In the genomic region with DNA sequence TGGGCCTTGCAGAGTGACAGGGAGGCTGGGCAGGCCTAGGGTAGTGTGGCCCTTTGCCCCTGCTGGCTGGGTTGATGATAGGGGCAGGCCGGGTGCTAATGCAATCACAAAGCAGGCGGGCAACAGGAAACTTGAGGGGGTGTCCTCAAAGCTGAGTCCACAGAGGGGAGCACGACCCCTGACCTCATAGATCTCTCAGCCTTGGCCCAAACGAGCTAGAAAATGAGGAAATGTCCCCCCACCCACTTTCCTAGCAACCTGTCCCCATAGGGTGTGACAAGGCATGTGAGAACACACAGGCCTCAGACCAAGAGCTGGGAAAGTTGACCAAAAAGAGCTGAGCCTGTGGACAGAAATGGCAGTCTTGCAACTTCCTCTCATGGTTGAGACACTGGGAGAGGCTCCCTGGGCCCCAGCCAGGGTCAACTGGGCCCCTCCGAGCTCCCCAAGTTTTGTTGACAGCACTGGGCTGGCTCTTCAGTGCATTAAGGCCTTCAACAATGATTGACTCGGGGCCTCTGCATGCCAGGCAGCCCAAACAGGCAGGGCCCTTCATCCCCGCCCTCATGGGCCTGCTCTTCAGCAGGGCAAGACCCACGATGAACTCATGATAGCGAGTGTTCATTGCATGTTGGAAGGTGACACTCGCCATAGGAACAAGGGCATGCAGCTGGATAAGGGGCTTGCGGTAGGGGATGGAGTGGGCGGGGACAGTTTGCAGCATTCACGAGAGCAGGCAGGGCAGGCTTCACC, we compare ENCODE assay signal across 18 cellular contexts. TPM values are rescaled to one million over a fixed set of nuclear protein-coding genes. Genes with fewer than 3 reads are reported as not detected.
DNase-seq lines count a peak whose midpoint lies in the region; ATAC-seq, FAIRE-seq and TF ChIP-seq lines count a peak whose summit lies in the region.
"Had no signal": no experiment of that assay in that cellular context is flagged by ENCODE, and none has a peak within 500 bp of the region (broad histone marks: within the 10 kb centered on the region; RNA-seq: fewer than 3 reads in every experiment).

No MANE protein-coding gene starts in this region.

- peak overlapping the region; percentile 94 for H2AFZ ChIP-seq in keratinocyte (ENCODE audit: control insufficient read depth, low read length)

- no peaks in the 10 kb centered on the region for H3K9me1 ChIP-seq in keratinocyte (ENCODE audit: control insufficient read depth, extremely low read depth, insufficient read depth, low read length)

- CTCF ChIA-PET in activated CD8-positive, alpha-beta memory T cell treated with anti-CD3 and anti-CD28 coated beads, Interleukin-2, amount 10 ng/mL, durations not matched to agents 7 days and 5 days (lab: Charles Lee), result interaction anchor here (1.3 to 11.4 kb wide), 3 partner anchors 11 to 22 kb away, joined by 4 to 90 read pairs (median 53); a partner anchor contains a TSS

- DNase-seq in activated CD8-positive, alpha-beta memory T cell treated with anti-CD3 and anti-CD28 coated beads, Interleukin-2, amount 50 U/mL, for 48 hours, result peak; percentile 47
- no peak for DNase-seq in activated CD8-positive, alpha-beta memory T cell treated with anti-CD3 and anti-CD28 coated beads, Interleukin-2, amount 10 ng/mL, durations not matched to agents 7 days and 5 days
- DNase-seq in SKM-1 (lab: John Stamatoyannopoulos, UW; ENCODE audit: unreplicated experiment) (peak; percentile 96), keratinocyte (ENCODE audit: low read depth, low spot score) (no peak), hypothalamus (lab: John Stamatoyannopoulos, UW) (no peak)
- DNase-seq: activated CD8-positive, alpha-beta memory T cell treated with anti-CD3 and anti-CD28 coated beads for 24 hours; CD4-positive, alpha-beta memory T cell; NCI-H1417 treated with DMSO at 0.1 percent for 48 hours; NCI-H2227 treated with DMSO at 0.1 percent for 48 hours; transverse colon had no signal

- no peaks in the 10 kb centered on the region for H3K9me3 ChIP-seq in keratinocyte (ENCODE audit: control insufficient read depth, low read depth, low read length)
- H3K9me3 ChIP-seq: transverse colon had no signal

- H3K27ac ChIP-seq in keratinocyte (ENCODE audit: control insufficient read depth, insufficient read depth, low read length), result no peak overlapping the region
- H3K27ac ChIP-seq: 22Rv1 had no signal

- no peak overlapping the region for H3K4me3 Mint-ChIP-seq in activated CD8-positive, alpha-beta memory T cell treated with anti-CD3 and anti-CD28 coated beads, Interleukin-2, amount 10 ng/mL, durations not matched to agents 7 days and 5 days
- no peak overlapping the region for H3K4me3 Mint-ChIP-seq in stimulated activated naive CD8-positive, alpha-beta T cell treated with anti-CD3 and anti-CD28 coated beads, Interleukin-15, Interleukin-2, amounts not matched to agents 100 ng/mL and 50 ng/mL, for 24 hours
- no peak overlapping the region for H3K4me3 Mint-ChIP-seq in activated T-helper 17 cell treated with anti-CD3 and anti-CD28 coated beads, Interleukin-2, amount 50 U/mL, for 72 hours
- H3K4me3 Mint-ChIP-seq: brain had no signal

- no peak for ATAC-seq in activated CD8-positive, alpha-beta memory T cell treated with anti-CD3 and anti-CD28 coated beads, Interleukin-2, amount 10 ng/mL, durations not matched to agents 7 days and 5 days
- no peak for ATAC-seq in activated T-helper 17 cell treated with anti-CD3 and anti-CD28 coated beads, Interleukin-2, amount 50 U/mL, for 72 hours (replicated peaks)
- ATAC-seq in HG02840 (IDR thresholded peaks at IDR 0.05; ENCODE audit: low FRiP score, unreplicated experiment), result no peak
- ATAC-seq: SK-N-SH treated with all-trans-retinoic acid at 6 μM for 48 hours had no signal

- no peaks in the 10 kb centered on the region for H3K27me3 ChIP-seq in keratinocyte (ENCODE audit: control insufficient read depth, extremely low read depth, insufficient read depth, low read length)
- H3K27me3 ChIP-seq: transverse colon had no signal

- peaks cover 12% of the 10 kb centered on the region for H3K4me1 ChIP-seq in keratinocyte (ENCODE audit: control insufficient read depth, extremely low read depth, insufficient read depth, low read length)

- H3K4me3 ChIP-seq in keratinocyte (ENCODE audit: control insufficient read depth in 2 of 3, extremely low read depth in 1 of 3, insufficient read depth in 2 of 3, low read depth in 1 of 3, low read length in 3 of 3), result no peak overlapping the region
- H3K4me3 ChIP-seq: transverse colon had no signal

- H3K4me1 Mint-ChIP-seq in activated CD8-positive, alpha-beta memory T cell treated with anti-CD3 and anti-CD28 coated beads, Interleukin-2, amount 10 ng/mL, durations not matched to agents 7 days and 5 days, result peaks cover 16% of the 10 kb centered on the region
- H3K4me1 Mint-ChIP-seq in stimulated activated naive CD8-positive, alpha-beta T cell treated with anti-CD3 and anti-CD28 coated beads, Interleukin-15, Interleukin-2, amounts not matched to agents 100 ng/mL and 50 ng/mL, for 24 hours (ENCODE audit: low read depth), result peaks cover 40% of the 10 kb centered on the region
- H3K4me1 Mint-ChIP-seq in activated T-helper 17 cell treated with anti-CD3 and anti-CD28 coated beads, Interleukin-2, amount 50 U/mL, for 72 hours, result no peaks in the 10 kb centered on the region
- H3K4me1 Mint-ChIP-seq: brain had no signal

- dilution Hi-C loops in keratinocyte (cut with MboI; ENCODE audit: extremely low pct_ligation_motif_present, low sequenced_read_pairs), result no loop called here

- FAIRE-seq in keratinocyte (lab: Jason Lieb, UNC), result no peak
- FAIRE-seq: GM12891 had no signal

- no peaks in the 10 kb centered on the region for H3K27me3 Mint-ChIP-seq in activated CD8-positive, alpha-beta memory T cell treated with anti-CD3 and anti-CD28 coated beads, Interleukin-2, amount 10 ng/mL, durations not matched to agents 7 days and 5 days
- H3K27me3 Mint-ChIP-seq in stimulated activated naive CD8-positive, alpha-beta T cell treated with anti-CD3 and anti-CD28 coated beads, Interleukin-15, Interleukin-2, amounts not matched to agents 100 ng/mL and 50 ng/mL, for 24 hours, result no peaks in the 10 kb centered on the region
- no peaks in the 10 kb centered on the region for H3K27me3 Mint-ChIP-seq in activated T-helper 17 cell treated with anti-CD3 and anti-CD28 coated beads, Interleukin-2, amount 50 U/mL, for 72 hours
- H3K27me3 Mint-ChIP-seq: CD4-positive, alpha-beta memory T cell had no signal

- no peak overlapping the region for H3K9ac ChIP-seq in keratinocyte (ENCODE audit: control insufficient read depth, extremely low read depth, insufficient read depth, low read length)

- no peaks in the 10 kb centered on the region for H3K79me2 ChIP-seq in keratinocyte (ENCODE audit: control insufficient read depth, insufficient read depth, low read length)

- H3K4me2 ChIP-seq in keratinocyte (ENCODE audit: control insufficient read depth, extremely low read depth, insufficient read depth, low read depth, low read length), result peak overlapping the region; percentile 53

- no peaks in the 10 kb centered on the region for H3K9me3 Mint-ChIP-seq in activated CD8-positive, alpha-beta memory T cell treated with anti-CD3 and anti-CD28 coated beads, Interleukin-2, amount 10 ng/mL, durations not matched to agents 7 days and 5 days (ENCODE audit: low read depth)
- no peaks in the 10 kb centered on the region for H3K9me3 Mint-ChIP-seq in stimulated activated naive CD8-positive, alpha-beta T cell treated with anti-CD3 and anti-CD28 coated beads, Interleukin-15, Interleukin-2, amounts not matched to agents 100 ng/mL and 50 ng/mL, for 24 hours
- H3K9me3 Mint-ChIP-seq in activated T-helper 17 cell treated with anti-CD3 and anti-CD28 coated beads, Interleukin-2, amount 50 U/mL, for 72 hours, result no peaks in the 10 kb centered on the region
- H3K9me3 Mint-ChIP-seq: brain had no signal

- H4K20me1 ChIP-seq in keratinocyte (ENCODE audit: control insufficient read depth, extremely low read depth, insufficient read depth, low read length), result no peaks in the 10 kb centered on the region

- H3K36me3 Mint-ChIP-seq in activated CD8-positive, alpha-beta memory T cell treated with anti-CD3 and anti-CD28 coated beads, Interleukin-2, amount 10 ng/mL, durations not matched to agents 7 days and 5 days, result no peaks in the 10 kb centered on the region
- H3K36me3 Mint-ChIP-seq in stimulated activated naive CD8-positive, alpha-beta T cell treated with anti-CD3 and anti-CD28 coated beads, Interleukin-15, Interleukin-2, amounts not matched to agents 100 ng/mL and 50 ng/mL, for 24 hours (ENCODE audit: low read depth), result no peaks in the 10 kb centered on the region
- no peaks in the 10 kb centered on the region for H3K36me3 Mint-ChIP-seq in activated T-helper 17 cell treated with anti-CD3 and anti-CD28 coated beads, Interleukin-2, amount 50 U/mL, for 72 hours (ENCODE audit: low read depth)
- H3K36me3 Mint-ChIP-seq: brain; CD4-positive, alpha-beta memory T cell had no signal

- no peak overlapping the region for H3K27ac Mint-ChIP-seq in activated CD8-positive, alpha-beta memory T cell treated with anti-CD3 and anti-CD28 coated beads, Interleukin-2, amount 10 ng/mL, durations not matched to agents 7 days and 5 days
- peak overlapping the region; percentile 31 for H3K27ac Mint-ChIP-seq in stimulated activated naive CD8-positive, alpha-beta T cell treated with anti-CD3 and anti-CD28 coated beads, Interleukin-15, Interleukin-2, amounts not matched to agents 100 ng/mL and 50 ng/mL, for 24 hours
- H3K27ac Mint-ChIP-seq in activated T-helper 17 cell treated with anti-CD3 and anti-CD28 coated beads, Interleukin-2, amount 50 U/mL, for 72 hours, result no peak overlapping the region
- H3K27ac Mint-ChIP-seq: brain had no signal

- no peak for TF ChIP-seq CTCF in keratinocyte (optimal IDR thresholded peaks at IDR 0.05 in 1 of 3, IDR thresholded peaks at IDR 0.05 in 1 of 3, conservative IDR thresholded peaks at IDR 0.05 in 1 of 3; ENCODE audit: extremely low read depth in 1 of 3, insufficient read depth in 2 of 3, low read length in 3 of 3)

- H3K36me3 ChIP-seq in keratinocyte (ENCODE audit: control insufficient read depth in 2 of 2, extremely low read depth in 1 of 2, insufficient read depth in 2 of 2, low read length in 2 of 2), result no peaks in the 10 kb centered on the region
- H3K36me3 ChIP-seq: transverse colon had no signal

RNA-seq across cellular contexts. Expression of a gene that starts 9.8 kb away (rescaled TPM):
- not detected for total RNA-seq in activated CD8-positive, alpha-beta memory T cell treated with anti-CD3 and anti-CD28 coated beads, Interleukin-2, amount 10 ng/mL, durations not matched to agents 7 days and 5 days
- not detected in 3 replicates for polyA plus RNA-seq in keratinocyte
- polyA plus RNA-seq in keratinocyte (2011; ENCODE audit: low read depth), result not detected
- not detected in 2 replicates for polyA plus RNA-seq in keratinocyte (2011; cell fraction: cytosol; rRNA removed)
- not detected in 2 replicates for polyA plus RNA-seq in keratinocyte (2011; cell fraction: nucleus; rRNA removed)
- not detected in 2 replicates for polyA plus RNA-seq in keratinocyte (2012; ENCODE audit: low replicate concordance)
- polyA minus RNA-seq in keratinocyte, result 0.13 TPM in 1 of 3 replicates, not detected in the others
- not detected for polyA minus RNA-seq in keratinocyte (2011; cell fraction: cytosol; rRNA and poly(A)+ RNA removed)
- polyA minus RNA-seq in keratinocyte (2011; cell fraction: nucleus; rRNA and poly(A)+ RNA removed), result not detected in 2 replicates
- total RNA-seq in activated T-helper 17 cell treated with anti-CD3 and anti-CD28 coated beads, Interleukin-2, amount 50 U/mL, for 72 hours, result under 1 TPM in 1 of 2 donors, not detected in 1; 0.21 TPM
- total RNA-seq: pulmonary artery endothelial cell had no signal

RNA-seq across cellular contexts. Expression of a gene that starts 20.3 kb away (rescaled TPM):
- total RNA-seq in activated CD8-positive, alpha-beta memory T cell treated with anti-CD3 and anti-CD28 coated beads, Interleukin-2, amount 10 ng/mL, durations not matched to agents 7 days and 5 days, result 10 to 100 TPM; 18.2 to 22.1 TPM
- 35.3 to 62.3 TPM (median 59.9 TPM) in 3 replicates for polyA plus RNA-seq in keratinocyte
- polyA plus RNA-seq in keratinocyte (2011; ENCODE audit: low read depth), result 8.1 TPM
- polyA plus RNA-seq in keratinocyte (2011; cell fraction: cytosol; rRNA removed), result 24.9 and 51.2 TPM in 2 replicates
- polyA plus RNA-seq in keratinocyte (2011; cell fraction: nucleus; rRNA removed), result 163 and 223 TPM in 2 replicates
- polyA plus RNA-seq in keratinocyte (2012; ENCODE audit: low replicate concordance), result 31.4 and 61.9 TPM in 2 replicates
- polyA minus RNA-seq in keratinocyte, result 24.6 to 50.4 TPM (median 25.7 TPM) in 3 replicates
- polyA minus RNA-seq in keratinocyte (2011; cell fraction: cytosol; rRNA and poly(A)+ RNA removed), result 68.1 TPM
- 65.1 and 68.7 TPM in 2 replicates for polyA minus RNA-seq in keratinocyte (2011; cell fraction: nucleus; rRNA and poly(A)+ RNA removed)
- total RNA-seq in activated T-helper 17 cell treated with anti-CD3 and anti-CD28 coated beads, Interleukin-2, amount 50 U/mL, for 72 hours, result 10 to 100 TPM; 16.1 to 17.5 TPM

RNA-seq across cellular contexts. Expression of a gene that starts 35.6 kb away (rescaled TPM):
- total RNA-seq in activated CD8-positive, alpha-beta memory T cell treated with anti-CD3 and anti-CD28 coated beads, Interleukin-2, amount 10 ng/mL, durations not matched to agents 7 days and 5 days, result not detected
- not detected in 3 replicates for polyA plus RNA-seq in keratinocyte
- polyA plus RNA-seq in keratinocyte (2011; ENCODE audit: low read depth), result not detected
- not detected in 2 replicates for polyA plus RNA-seq in keratinocyte (2011; cell fraction: cytosol; rRNA removed)
- polyA plus RNA-seq in keratinocyte (2011; cell fraction: nucleus; rRNA removed), result not detected in 2 replicates
- polyA plus RNA-seq in keratinocyte (2012; ENCODE audit: low replicate concordance), result not detected in 2 replicates
- polyA minus RNA-seq in keratinocyte, result not detected in 3 replicates
- not detected for polyA minus RNA-seq in keratinocyte (2011; cell fraction: cytosol; rRNA and poly(A)+ RNA removed)
- not detected in 2 replicates for polyA minus RNA-seq in keratinocyte (2011; cell fraction: nucleus; rRNA and poly(A)+ RNA removed)
- total RNA-seq in activated T-helper 17 cell treated with anti-CD3 and anti-CD28 coated beads, Interleukin-2, amount 50 U/mL, for 72 hours, result not detected
- total RNA-seq: CD4-positive, alpha-beta memory T cell; pulmonary artery endothelial cell; transverse colon had no signal
- polyA plus RNA-seq: CD4-positive, alpha-beta memory T cell had no signal

RNA-seq across cellular contexts. Expression of a gene that starts 38.1 kb away (rescaled TPM):
- total RNA-seq in activated CD8-positive, alpha-beta memory T cell treated with anti-CD3 and anti-CD28 coated beads, Interleukin-2, amount 10 ng/mL, durations not matched to agents 7 days and 5 days, result 100 to 1,000 TPM; 150 to 164 TPM
- polyA plus RNA-seq in keratinocyte, result 96.1 to 172 TPM (median 156 TPM) in 3 replicates
- polyA plus RNA-seq in keratinocyte (2011; ENCODE audit: low read depth), result 30.4 TPM
- polyA plus RNA-seq in keratinocyte (2011; cell fraction: cytosol; rRNA removed), result 149 and 155 TPM in 2 replicates
- 97.3 and 102 TPM in 2 replicates for polyA plus RNA-seq in keratinocyte (2011; cell fraction: nucleus; rRNA removed)
- polyA plus RNA-seq in keratinocyte (2012; ENCODE audit: low replicate concordance), result 56.4 and 229 TPM in 2 replicates
- polyA minus RNA-seq in keratinocyte, result 77.7 to 116 TPM (median 97.4 TPM) in 3 replicates
- polyA minus RNA-seq in keratinocyte (2011; cell fraction: cytosol; rRNA and poly(A)+ RNA removed), result 70.0 TPM
- 28.4 and 42.4 TPM in 2 replicates for polyA minus RNA-seq in keratinocyte (2011; cell fraction: nucleus; rRNA and poly(A)+ RNA removed)
- total RNA-seq in activated T-helper 17 cell treated with anti-CD3 and anti-CD28 coated beads, Interleukin-2, amount 50 U/mL, for 72 hours, result 100 to 1,000 TPM; 109 to 174 TPM

Comparison
In these comparisons a context has a peak if more than half of its experiments do, and no peak if none do; other contexts are left out.
1. DNase-seq: peak in activated CD8-positive, alpha-beta memory T cell treated with anti-CD3 and anti-CD28 coated beads, Interleukin-2, amount 50 U/mL, for 48 hours (single experiment) and SKM-1 (single experiment); none in activated CD8-positive, alpha-beta memory T cell treated with anti-CD3 and anti-CD28 coated beads, Interleukin-2, amount 10 ng/mL, durations not matched to agents 7 days and 5 days (single experiment), keratinocyte (single experiment) and hypothalamus (0 of 51).